In the genomic region with DNA sequence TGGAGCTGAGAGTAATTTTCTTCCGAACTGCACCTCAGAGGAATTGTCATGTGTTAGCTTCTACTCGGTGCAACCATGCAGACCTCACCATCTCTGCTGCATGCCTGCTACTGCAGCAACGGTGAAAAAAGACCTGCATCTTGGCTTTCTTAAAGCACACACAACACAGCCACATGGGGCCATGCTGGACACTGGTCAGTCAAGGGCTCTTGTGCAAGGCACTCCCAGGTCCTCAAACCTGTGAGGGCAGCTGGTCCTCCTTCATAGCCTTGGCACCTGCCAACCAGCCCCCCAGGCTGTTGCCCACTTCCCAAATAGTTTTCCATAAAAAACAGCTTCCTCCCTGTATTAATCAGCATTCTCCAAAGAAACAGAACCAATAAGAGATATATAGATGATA, we compare ENCODE assay signal across 29 cellular contexts.
"Had no signal": no experiment of that assay in that cellular context is flagged by ENCODE, and none has a peak within 500 bp of the region (broad histone marks: within the 10 kb centered on the region; RNA-seq: fewer than 3 reads in every experiment).

No MANE protein-coding gene starts in this region.

- DNase-seq: activated B cell treated with CpG ODN at 0.5 μM for 24 hours; activated CD4-positive, alpha-beta memory T cell treated with anti-CD3 and anti-CD28 coated beads for 36 hours; activated CD4-positive, alpha-beta T cell treated with anti-CD3 and anti-CD28 coated beads for 48 hours; activated CD4-positive, alpha-beta T cell treated with anti-CD3 and anti-CD28 coated beads, Interleukin-2, amount 50 U/mL, for 1 hour; activated CD8-positive, alpha-beta memory T cell treated with anti-CD3 and anti-CD28 coated beads, Interleukin-2, amount 10 ng/mL, durations not matched to agents 7 days and 5 days; activated CD8-positive, alpha-beta memory T cell treated with anti-CD3 and anti-CD28 coated beads, Interleukin-2, amount 50 U/mL, for 4 hours; activated CD8-positive, alpha-beta T cell treated with anti-CD3 and anti-CD28 coated beads, Interleukin-2, amount 10 ng/mL, durations not matched to agents 7 days and 5 days; activated gamma-delta T cell; activated naive CD4-positive, alpha-beta T cell; activated naive CD4-positive, alpha-beta T cell treated with anti-CD3 and anti-CD28 coated beads, Interleukin-2, amount 10 ng/mL, durations not matched to agents 7 days and 5 days; activated naive CD8-positive, alpha-beta T cell treated with anti-CD3 and anti-CD28 coated beads, Interleukin-2, amount 10 ng/mL, durations not matched to agents 7 days and 5 days; activated T-cell treated with anti-CD3 and anti-CD28 coated beads, Interleukin-2, amount 50 U/mL, for 4 hours; caudate nucleus; cortex of kidney; dermis blood vessel endothelial cell; effector CD4-positive, alpha-beta T cell; effector memory CD8-positive, alpha-beta T cell; erythroblast; foreskin keratinocyte; gastrocnemius medialis; glutamatergic neuron; T-helper 1 cell; T-helper 17 cell; T1000; WERI-Rb-1 had no signal

- H3K4me3 ChIP-seq: ascending aorta, breast epithelium, esophagus muscularis mucosa, gastrocnemius medialis had no signal

- H3K9me3 ChIP-seq: ascending aorta, breast epithelium, esophagus muscularis mucosa, gastrocnemius medialis had no signal

- H3K4me1 ChIP-seq: ascending aorta, breast epithelium, esophagus muscularis mucosa, foreskin keratinocyte, gastrocnemius medialis had no signal

- H3K36me3 ChIP-seq: ascending aorta, breast epithelium, esophagus muscularis mucosa, gastrocnemius medialis, WERI-Rb-1 had no signal

- FAIRE-seq: colon had no signal

- H3K27me3 ChIP-seq: ascending aorta, foreskin keratinocyte, gastrocnemius medialis had no signal

- H3K27ac ChIP-seq: ascending aorta, breast epithelium, esophagus muscularis mucosa, foreskin keratinocyte, gastrocnemius medialis, WERI-Rb-1 had no signal
